In genomic region chr7:141737118-141737835, GRCh38 we compare ENCODE assay signal across 6 cellular contexts. TPM values are rescaled to one million over a fixed set of nuclear protein-coding genes. Genes with fewer than 3 reads are reported as not detected.
DNase-seq lines count a peak whose midpoint lies in the region; ATAC-seq and TF ChIP-seq lines count a peak whose summit lies in the region.

No MANE protein-coding gene starts in this region.

- intact Hi-C loops in activated T-helper 2 cell treated with anti-CD3 and anti-CD28 coated beads, Interferon-gamma antibody, Interleukin-2, Interleukin-4, amounts not matched to agents 10 μg/mL and 5 μg/mL and 100 μg/mL, durations not matched to agents 14 hours and 24 hours and 36 hours (cut with micrococcal nuclease), result loop anchor here (5.0 kb wide), 1 partner anchor 1070 kb away; no protein-coding TSS in a partner anchor
- intact Hi-C loops in lower leg skin (cut with DNase I; ENCODE audit: low total_unique reads), result no loop called here

- peaks cover 22% of the 10 kb centered on the region for H3K4me1 Mint-ChIP-seq in activated T-helper 2 cell treated with anti-CD3 and anti-CD28 coated beads, Interferon-gamma antibody, Interleukin-2, Interleukin-4, amounts not matched to agents 10 μg/mL and 5 μg/mL and 100 μg/mL, durations not matched to agents 14 hours and 24 hours and 36 hours (ENCODE audit: low read depth)

- ATAC-seq in HG03378 (IDR thresholded peaks at IDR 0.05; ENCODE audit: unreplicated experiment), result no peak

- TF ChIP-seq POLR2A in lower leg skin (IDR thresholded peaks at IDR 0.05), result no peak

- 47 to 65% methylated on average over 11 of the region's 11 CpGs for WGBS in lower leg skin, 2 donors

- peak; percentile 37 for DNase-seq in activated T-cell treated with anti-CD3 and anti-CD28 coated beads, Interleukin-2, amount 50 U/mL, for 1 hour
- no peak for DNase-seq in activated T-cell treated with anti-CD3 and anti-CD28 coated beads for 4 hours
- no peak for DNase-seq in activated T-helper 2 cell treated with anti-CD3 and anti-CD28 coated beads, Interferon-gamma antibody, Interleukin-2, Interleukin-4, amounts not matched to agents 10 μg/mL and 5 μg/mL and 100 μg/mL, durations not matched to agents 14 hours and 24 hours and 36 hours (ENCODE audit: low spot score)
- DNase-seq in lower leg skin (ENCODE audit: low spot score in 2 of 2), result peak in 1 of 2 donors; percentile 16
- no peak for DNase-seq in NCI-H187 treated with DMSO at 0.1 percent for 48 hours (lab: John Stamatoyannopoulos, UW)

- peak overlapping the region; percentile 93 for H3K27ac Mint-ChIP-seq in activated T-helper 2 cell treated with anti-CD3 and anti-CD28 coated beads, Interferon-gamma antibody, Interleukin-2, Interleukin-4, amounts not matched to agents 10 μg/mL and 5 μg/mL and 100 μg/mL, durations not matched to agents 14 hours and 24 hours and 36 hours

- peaks cover 35% of the 10 kb centered on the region for H3K36me3 Mint-ChIP-seq in activated T-helper 2 cell treated with anti-CD3 and anti-CD28 coated beads, Interferon-gamma antibody, Interleukin-2, Interleukin-4, amounts not matched to agents 10 μg/mL and 5 μg/mL and 100 μg/mL, durations not matched to agents 14 hours and 24 hours and 36 hours (ENCODE audit: low read depth)

- TF ChIP-seq CTCF in lower leg skin (IDR thresholded peaks at IDR 0.05), result no peak

- H3K4me3 Mint-ChIP-seq in activated T-helper 2 cell treated with anti-CD3 and anti-CD28 coated beads, Interferon-gamma antibody, Interleukin-2, Interleukin-4, amounts not matched to agents 10 μg/mL and 5 μg/mL and 100 μg/mL, durations not matched to agents 14 hours and 24 hours and 36 hours (ENCODE audit: low read depth), result peak overlapping the region; percentile 94

- no peaks in the 10 kb centered on the region for H3K9me3 Mint-ChIP-seq in activated T-helper 2 cell treated with anti-CD3 and anti-CD28 coated beads, Interferon-gamma antibody, Interleukin-2, Interleukin-4, amounts not matched to agents 10 μg/mL and 5 μg/mL and 100 μg/mL, durations not matched to agents 14 hours and 24 hours and 36 hours

- peak overlapping the region; percentile 77 for H3K4me3 ChIP-seq in lower leg skin (ENCODE audit: low read depth, poor library complexity, severe bottlenecking)

- H3K27me3 Mint-ChIP-seq in activated T-helper 2 cell treated with anti-CD3 and anti-CD28 coated beads, Interferon-gamma antibody, Interleukin-2, Interleukin-4, amounts not matched to agents 10 μg/mL and 5 μg/mL and 100 μg/mL, durations not matched to agents 14 hours and 24 hours and 36 hours (ENCODE audit: low read depth), result no peaks in the 10 kb centered on the region

RNA-seq across cellular contexts. Expression of gene SSBP1, which starts 0.9 kb away (rescaled TPM):
- total RNA-seq in activated T-helper 2 cell treated with anti-CD3 and anti-CD28 coated beads, Interferon-gamma antibody, Interleukin-2, Interleukin-4, amounts not matched to agents 10 μg/mL and 5 μg/mL and 100 μg/mL, durations not matched to agents 14 hours and 24 hours and 36 hours, result 244 and 245 TPM in 2 replicates
- total RNA-seq in lower leg skin, result 100 to 1,000 TPM in 1 of 4 donors, 10 to 100 TPM in 3; 87.5 to 109 (median 90.8) TPM

RNA-seq across cellular contexts. Expression of gene TAS2R3, which starts 26.6 kb away (rescaled TPM):
- 1.2 and 1.5 TPM in 2 replicates for total RNA-seq in activated T-helper 2 cell treated with anti-CD3 and anti-CD28 coated beads, Interferon-gamma antibody, Interleukin-2, Interleukin-4, amounts not matched to agents 10 μg/mL and 5 μg/mL and 100 μg/mL, durations not matched to agents 14 hours and 24 hours and 36 hours
- total RNA-seq in lower leg skin, result 1 to 10 TPM in 3 of 4 donors, under 1 TPM in 1; 0.46 to 2.2 (median 1.3) TPM

RNA-seq across cellular contexts. Expression of gene WEE2, which starts 29.1 kb away (rescaled TPM):
- total RNA-seq in activated T-helper 2 cell treated with anti-CD3 and anti-CD28 coated beads, Interferon-gamma antibody, Interleukin-2, Interleukin-4, amounts not matched to agents 10 μg/mL and 5 μg/mL and 100 μg/mL, durations not matched to agents 14 hours and 24 hours and 36 hours, result 0.05 TPM in 1 of 2 replicates, not detected in the other
- not detected for total RNA-seq in lower leg skin

RNA-seq across cellular contexts. Expression of gene DENND11, which starts 35.3 kb away (rescaled TPM):
- 32.0 and 32.8 TPM in 2 replicates for total RNA-seq in activated T-helper 2 cell treated with anti-CD3 and anti-CD28 coated beads, Interferon-gamma antibody, Interleukin-2, Interleukin-4, amounts not matched to agents 10 μg/mL and 5 μg/mL and 100 μg/mL, durations not matched to agents 14 hours and 24 hours and 36 hours
- 10 to 100 TPM; 11.6 to 15.8 (median 14.6) TPM for total RNA-seq in lower leg skin

RNA-seq across cellular contexts. Expression of gene TAS2R4, which starts 39.2 kb away (rescaled TPM):
- total RNA-seq in activated T-helper 2 cell treated with anti-CD3 and anti-CD28 coated beads, Interferon-gamma antibody, Interleukin-2, Interleukin-4, amounts not matched to agents 10 μg/mL and 5 μg/mL and 100 μg/mL, durations not matched to agents 14 hours and 24 hours and 36 hours, result 0.78 and 0.94 TPM in 2 replicates
- total RNA-seq in lower leg skin, result 1 to 10 TPM in 3 of 4 donors, under 1 TPM in 1; 0.30 to 1.6 (median 1.1) TPM
